1 cellular context compared by ENCODE assay signal in the genomic region with DNA sequence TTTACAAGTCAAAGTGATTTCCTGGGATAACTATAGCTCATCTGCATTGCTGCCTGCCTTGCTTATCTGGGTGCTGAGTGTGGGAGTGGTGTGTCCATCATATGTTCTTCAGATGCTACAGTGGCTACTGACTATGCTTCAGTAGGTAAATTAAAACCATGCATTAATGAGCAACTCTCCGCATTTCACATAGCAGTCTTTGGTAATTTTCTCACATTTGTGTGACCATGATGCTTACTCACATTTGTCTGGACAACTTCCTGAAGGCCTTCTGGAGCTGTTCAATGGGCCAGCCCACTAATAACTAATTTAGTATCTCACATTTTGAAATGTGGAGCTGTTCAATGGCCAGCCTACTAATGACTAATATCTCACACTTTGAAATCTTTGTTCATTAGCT.
TF ChIP-seq lines count a peak whose summit lies in the region.

No MANE protein-coding gene starts in this region.

TF ChIP-seq in WTC11, 78 proteins besides CTCF, POLR2A, EP300 and RAD21 (continued from another document):
- TF ChIP-seq ZNF281 (CRISPR knock-in tag; IDR thresholded peaks at IDR 0.05) (no peak), MXD4 (CRISPR knock-in tag; IDR thresholded peaks at IDR 0.05; ENCODE audit: borderline replicate concordance) (no peak), E2F4 (CRISPR knock-in tag; IDR thresholded peaks at IDR 0.05; ENCODE audit: borderline replicate concordance, low read depth) (no peak), CBFB (CRISPR knock-in tag; IDR thresholded peaks at IDR 0.05; ENCODE audit: low read depth) (no peak), NFATC4 (CRISPR knock-in tag; IDR thresholded peaks at IDR 0.05) (no peak), SMAD3 (CRISPR knock-in tag; IDR thresholded peaks at IDR 0.05; ENCODE audit: borderline replicate concordance) (no peak), NR1H2 (CRISPR knock-in tag; IDR thresholded peaks at IDR 0.05) (no peak), NFYB (CRISPR knock-in tag; conservative IDR thresholded peaks at IDR 0.05; ENCODE audit: low read depth) (no peak), ZNF425 (CRISPR knock-in tag; conservative IDR thresholded peaks at IDR 0.05) (no peak), ATF6 (CRISPR knock-in tag; IDR thresholded peaks at IDR 0.05) (no peak), ETV6 (CRISPR knock-in tag; IDR thresholded peaks at IDR 0.05) (no peak), NR3C1 (CRISPR knock-in tag; conservative IDR thresholded peaks at IDR 0.05; ENCODE audit: low read depth) (no peak), RELA (CRISPR knock-in tag; IDR thresholded peaks at IDR 0.05; ENCODE audit: borderline replicate concordance) (no peak)
- TF ChIP-seq, protein P1, sequence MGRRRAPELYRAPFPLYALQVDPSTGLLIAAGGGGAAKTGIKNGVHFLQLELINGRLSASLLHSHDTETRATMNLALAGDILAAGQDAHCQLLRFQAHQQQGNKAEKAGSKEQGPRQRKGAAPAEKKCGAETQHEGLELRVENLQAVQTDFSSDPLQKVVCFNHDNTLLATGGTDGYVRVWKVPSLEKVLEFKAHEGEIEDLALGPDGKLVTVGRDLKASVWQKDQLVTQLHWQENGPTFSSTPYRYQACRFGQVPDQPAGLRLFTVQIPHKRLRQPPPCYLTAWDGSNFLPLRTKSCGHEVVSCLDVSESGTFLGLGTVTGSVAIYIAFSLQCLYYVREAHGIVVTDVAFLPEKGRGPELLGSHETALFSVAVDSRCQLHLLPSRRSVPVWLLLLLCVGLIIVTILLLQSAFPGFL (CRISPR knock-in tag; IDR thresholded peaks at IDR 0.05; ENCODE audit: borderline replicate concordance) = no peak
- TF ChIP-seq, protein P2, sequence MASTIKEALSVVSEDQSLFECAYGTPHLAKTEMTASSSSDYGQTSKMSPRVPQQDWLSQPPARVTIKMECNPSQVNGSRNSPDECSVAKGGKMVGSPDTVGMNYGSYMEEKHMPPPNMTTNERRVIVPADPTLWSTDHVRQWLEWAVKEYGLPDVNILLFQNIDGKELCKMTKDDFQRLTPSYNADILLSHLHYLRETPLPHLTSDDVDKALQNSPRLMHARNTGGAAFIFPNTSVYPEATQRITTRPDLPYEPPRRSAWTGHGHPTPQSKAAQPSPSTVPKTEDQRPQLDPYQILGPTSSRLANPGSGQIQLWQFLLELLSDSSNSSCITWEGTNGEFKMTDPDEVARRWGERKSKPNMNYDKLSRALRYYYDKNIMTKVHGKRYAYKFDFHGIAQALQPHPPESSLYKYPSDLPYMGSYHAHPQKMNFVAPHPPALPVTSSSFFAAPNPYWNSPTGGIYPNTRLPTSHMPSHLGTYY (CRISPR knock-in tag; IDR thresholded peaks at IDR 0.05) = no peak
